In genomic region chr2:75557474-75558131, GRCh38 we compare ENCODE assay signal across 17 cellular contexts. TPM values are rescaled to one million over a fixed set of nuclear protein-coding genes. Genes with fewer than 3 reads are reported as not detected.
A peak's percentile ranks its signal among the peaks of the same experiment; 100 is the strongest.
DNase-seq lines count a peak whose midpoint lies in the region; ATAC-seq and TF ChIP-seq lines count a peak whose summit lies in the region.
"Had no signal": no experiment of that assay in that cellular context is flagged by ENCODE, and none has a peak within 500 bp of the region (broad histone marks: within the 10 kb centered on the region; RNA-seq: fewer than 3 reads in every experiment).

No MANE protein-coding gene starts in this region.

- H3K9ac ChIP-seq in endodermal cell (ENCODE audit: extremely low read depth, low read length, poor library complexity, severe bottlenecking), result no peak overlapping the region
- H3K9ac ChIP-seq: BLaER1 had no signal

- peaks cover 61% of the 10 kb centered on the region for H3K27me3 ChIP-seq in endodermal cell (ENCODE audit: control insufficient read depth, insufficient read depth, low read length, poor library complexity, severe bottlenecking)
- H3K27me3 ChIP-seq in lung (ENCODE audit: control insufficient read depth, insufficient read depth), result no peaks in the 10 kb centered on the region

- peaks cover 7% of the 10 kb centered on the region for H3K4me1 Mint-ChIP-seq in activated CD4-positive, alpha-beta T cell treated with anti-CD3 and anti-CD28 coated beads, Interleukin-2, amount 10 ng/mL, durations not matched to agents 24 days and 14 days
- H3K4me1 Mint-ChIP-seq in activated CD4-positive, alpha-beta T cell treated with anti-CD3 and anti-CD28 coated beads, Interleukin-2, amount 10 ng/mL, durations not matched to agents 7 days and 5 days, result peaks cover 16% of the 10 kb centered on the region
- peaks cover 32% of the 10 kb centered on the region for H3K4me1 Mint-ChIP-seq in endodermal cell
- peaks cover 33% of the 10 kb centered on the region for H3K4me1 Mint-ChIP-seq in type B pancreatic cell (ENCODE audit: unreplicated experiment)

- H3K9me3 Mint-ChIP-seq in activated CD4-positive, alpha-beta T cell treated with anti-CD3 and anti-CD28 coated beads, Interleukin-2, amount 10 ng/mL, durations not matched to agents 24 days and 14 days, result no peaks in the 10 kb centered on the region
- no peaks in the 10 kb centered on the region for H3K9me3 Mint-ChIP-seq in activated CD4-positive, alpha-beta T cell treated with anti-CD3 and anti-CD28 coated beads, Interleukin-2, amount 10 ng/mL, durations not matched to agents 7 days and 5 days
- H3K9me3 Mint-ChIP-seq in endodermal cell (no peaks in the 10 kb centered on the region), type B pancreatic cell (no peaks in the 10 kb centered on the region)
- H3K9me3 Mint-ChIP-seq: H9, IgD-negative memory B cell had no signal

- H3K27me3 Mint-ChIP-seq in activated CD4-positive, alpha-beta T cell treated with anti-CD3 and anti-CD28 coated beads, Interleukin-2, amount 10 ng/mL, durations not matched to agents 24 days and 14 days, result peaks cover 43% of the 10 kb centered on the region
- H3K27me3 Mint-ChIP-seq in activated CD4-positive, alpha-beta T cell treated with anti-CD3 and anti-CD28 coated beads, Interleukin-2, amount 10 ng/mL, durations not matched to agents 7 days and 5 days, result peaks cover 40% of the 10 kb centered on the region
- H3K27me3 Mint-ChIP-seq in endodermal cell (ENCODE audit: insufficient read depth) (peaks cover 38% of the 10 kb centered on the region), type B pancreatic cell (peaks cover 40% of the 10 kb centered on the region)

- POLR2A ChIA-PET in activated CD4-positive, alpha-beta T cell treated with anti-CD3 and anti-CD28 coated beads, Interleukin-2, amount 10 ng/mL, durations not matched to agents 7 days and 5 days (lab: Charles Lee), result no interaction called here

- ATAC-seq in lung (ENCODE audit: insufficient read depth, low FRiP score) (no peak), HG02973 (IDR thresholded peaks at IDR 0.05; ENCODE audit: unreplicated experiment) (no peak), GM18867 (IDR thresholded peaks at IDR 0.05; ENCODE audit: unreplicated experiment) (no peak)

- 93% methylated on average over 3 to 4 of the region's 4 CpGs for WGBS in endodermal cell (ENCODE audit: insufficient coverage in 1 of 2, insufficient read length in 1 of 2), 2 experiments
- WGBS in lung, 2 donors, result 90 to 97% methylated on average over 4 of the region's 4 CpGs

- CTCF ChIA-PET in activated CD4-positive, alpha-beta T cell treated with anti-CD3 and anti-CD28 coated beads, Interleukin-2, amount 10 ng/mL, durations not matched to agents 7 days and 5 days (lab: Charles Lee), result no interaction called here

- H3K36me3 Mint-ChIP-seq in activated CD4-positive, alpha-beta T cell treated with anti-CD3 and anti-CD28 coated beads, Interleukin-2, amount 10 ng/mL, durations not matched to agents 24 days and 14 days (ENCODE audit: low read depth), result no peaks in the 10 kb centered on the region
- no peaks in the 10 kb centered on the region for H3K36me3 Mint-ChIP-seq in activated CD4-positive, alpha-beta T cell treated with anti-CD3 and anti-CD28 coated beads, Interleukin-2, amount 10 ng/mL, durations not matched to agents 7 days and 5 days (ENCODE audit: low read depth)
- H3K36me3 Mint-ChIP-seq in endodermal cell (ENCODE audit: low read depth), result no peaks in the 10 kb centered on the region
- no peaks in the 10 kb centered on the region for H3K36me3 Mint-ChIP-seq in type B pancreatic cell

- no peaks in the 10 kb centered on the region for H3K9me3 ChIP-seq in endodermal cell (ENCODE audit: control insufficient read depth, low read length)
- no peaks in the 10 kb centered on the region for H3K9me3 ChIP-seq in lung (ENCODE audit: control insufficient read depth in 2 of 2, insufficient read depth in 1 of 2, low read length in 1 of 2)
- H3K9me3 ChIP-seq: BLaER1, Caco-2 had no signal

- intact Hi-C loops in activated CD4-positive, alpha-beta T cell treated with anti-CD3 and anti-CD28 coated beads, Interleukin-2, amount 10 ng/mL, durations not matched to agents 24 days and 14 days (cut with micrococcal nuclease), result no loop called here

- no peak overlapping the region for H3K4me3 ChIP-seq in endodermal cell (ENCODE audit: low read length)
- H3K4me3 ChIP-seq in lung, result no peak overlapping the region
- H3K4me3 ChIP-seq: BLaER1 had no signal

- H3K4me1 ChIP-seq in endodermal cell (ENCODE audit: control insufficient read depth, insufficient read depth, low read length) (no peaks in the 10 kb centered on the region), lung (ENCODE audit: control insufficient read depth in 2 of 2, insufficient read depth in 2 of 2, low read length in 2 of 2) (peaks cover 2% of the 10 kb centered on the region in 2 donors)
- H3K4me1 ChIP-seq: BLaER1 had no signal

- no peak for TF ChIP-seq CTCF in endodermal cell (conservative IDR thresholded peaks at IDR 0.05)
- TF ChIP-seq CTCF in lung (IDR thresholded peaks at IDR 0.05; ENCODE audit: control extremely low read depth, extremely low read depth), result no peak
- no peak for TF ChIP-seq CTCF in type B pancreatic cell (conservative IDR thresholded peaks at IDR 0.05)

- H3K27ac ChIP-seq in endodermal cell (ENCODE audit: low read depth, low read length), result no peak overlapping the region
- no peak overlapping the region for H3K27ac ChIP-seq in lung (ENCODE audit: low read depth in 1 of 2, low read length in 1 of 2)
- H3K27ac ChIP-seq: BLaER1 had no signal

- no peak overlapping the region for H3K27ac Mint-ChIP-seq in activated CD4-positive, alpha-beta T cell treated with anti-CD3 and anti-CD28 coated beads, Interleukin-2, amount 10 ng/mL, durations not matched to agents 24 days and 14 days
- no peak overlapping the region for H3K27ac Mint-ChIP-seq in activated CD4-positive, alpha-beta T cell treated with anti-CD3 and anti-CD28 coated beads, Interleukin-2, amount 10 ng/mL, durations not matched to agents 7 days and 5 days
- H3K27ac Mint-ChIP-seq in endodermal cell (no peak overlapping the region), type B pancreatic cell (no peak overlapping the region)
- H3K27ac Mint-ChIP-seq: CD8-positive, alpha-beta memory T cell; H9; IgD-negative memory B cell had no signal

- H3K36me3 ChIP-seq in endodermal cell (ENCODE audit: control insufficient read depth, insufficient read depth, low read length) (no peaks in the 10 kb centered on the region), lung (ENCODE audit: control insufficient read depth in 2 of 2, insufficient read depth in 2 of 2, low read length in 2 of 2) (no peaks in the 10 kb centered on the region)
- H3K36me3 ChIP-seq: BLaER1 had no signal

- H3K4me3 Mint-ChIP-seq in activated CD4-positive, alpha-beta T cell treated with anti-CD3 and anti-CD28 coated beads, Interleukin-2, amount 10 ng/mL, durations not matched to agents 24 days and 14 days, result no peak overlapping the region
- no peak overlapping the region for H3K4me3 Mint-ChIP-seq in activated CD4-positive, alpha-beta T cell treated with anti-CD3 and anti-CD28 coated beads, Interleukin-2, amount 10 ng/mL, durations not matched to agents 7 days and 5 days
- no peak overlapping the region for H3K4me3 Mint-ChIP-seq in endodermal cell
- H3K4me3 Mint-ChIP-seq in type B pancreatic cell, result peak overlapping the region; percentile 24
- H3K4me3 Mint-ChIP-seq: CD8-positive, alpha-beta memory T cell; H9; IgD-negative memory B cell had no signal

- peak; percentile 29 for DNase-seq in activated CD4-positive, alpha-beta T cell treated with anti-CD3 and anti-CD28 coated beads, Interleukin-2, amount 10 ng/mL, durations not matched to agents 24 days and 14 days
- DNase-seq in activated CD4-positive, alpha-beta T cell treated with anti-CD3 and anti-CD28 coated beads, Interleukin-2, amount 10 ng/mL, durations not matched to agents 7 days and 5 days, result no peak
- peak; percentile 7 for DNase-seq in endodermal cell
- DNase-seq in lung (ENCODE audit: low spot score), result peak; percentile 16
- DNase-seq in type B pancreatic cell (ENCODE audit: extremely low spot score, unreplicated experiment), result no peak
- no peak for DNase-seq in stimulated activated naive CD4-positive, alpha-beta T cell treated with Interleukin-2 at 50 U/mL for 16 hours (lab: John Stamatoyannopoulos, UW)
- DNase-seq: 8988T; AML-193; Caco-2; CD8-positive, alpha-beta memory T cell; GF-D8; GOT3; H9 had no signal

RNA-seq across cellular contexts. Expression of gene EVA1A, which starts 3.1 kb away (rescaled TPM):
- total RNA-seq in activated CD4-positive, alpha-beta T cell treated with anti-CD3 and anti-CD28 coated beads, Interleukin-2, amount 10 ng/mL, durations not matched to agents 24 days and 14 days, result not detected in 2 replicates
- under 1 TPM in 1 of 2 experiments, not detected in 1; 0.17 TPM for total RNA-seq in activated CD4-positive, alpha-beta T cell treated with anti-CD3 and anti-CD28 coated beads, Interleukin-2, amount 10 ng/mL, durations not matched to agents 7 days and 5 days
- total RNA-seq in endodermal cell (1 to 10 TPM; 1.2 to 1.8 TPM), lung (10 to 100 TPM; 35.8 to 51.3 TPM), type B pancreatic cell (ENCODE audit: low replicate concordance) (10.8 and 13.5 TPM in 2 replicates)
- polyA plus RNA-seq in endodermal cell (2013, experiment 1 of 2), result 3.3 TPM
- polyA plus RNA-seq in endodermal cell (2013, experiment 2 of 2), result 3.3 TPM
- 100 to 1,000 TPM in 1 of 2 donors, 10 to 100 TPM in 1; 30.1 to 102 TPM for polyA plus RNA-seq in lung
- total RNA-seq: CD8-positive, alpha-beta memory T cell had no signal
- polyA plus RNA-seq: CD8-positive, alpha-beta memory T cell; IgD-negative memory B cell had no signal

Comparison
In these comparisons a context has a peak if more than half of its experiments do, and no peak if none do; other contexts are left out.
1. DNase-seq: peak in activated CD4-positive, alpha-beta T cell treated with anti-CD3 and anti-CD28 coated beads, Interleukin-2, amount 10 ng/mL, durations not matched to agents 24 days and 14 days (single experiment), endodermal cell (single experiment) and lung (single experiment); none in activated CD4-positive, alpha-beta T cell treated with anti-CD3 and anti-CD28 coated beads, Interleukin-2, amount 10 ng/mL, durations not matched to agents 7 days and 5 days (single experiment), type B pancreatic cell (single experiment) and stimulated activated naive CD4-positive, alpha-beta T cell treated with Interleukin-2 at 50 U/mL for 16 hours (single experiment).